20 cellular contexts compared by ENCODE assay signal in genomic region chr4:90995996-90996395, GRCh38.
"Had no signal": no experiment of that assay in that cellular context is flagged by ENCODE, and none has a peak within 500 bp of the region (broad histone marks: within the 10 kb centered on the region; RNA-seq: fewer than 3 reads in every experiment).

No MANE protein-coding gene starts in this region.

- H3K9me3 Mint-ChIP-seq: memory B cell had no signal

- H3K36me3 Mint-ChIP-seq: memory B cell; naive thymus-derived CD4-positive, alpha-beta T cell had no signal

- DNase-seq: dermis blood vessel endothelial cell; dorsolateral prefrontal cortex; effector CD4-positive, alpha-beta T cell; effector memory CD4-positive, alpha-beta T cell; foreskin melanocyte; gastrocnemius medialis; glutamatergic neuron; head of caudate nucleus; heart right ventricle; hippocampal formation; left cardiac atrium; left lung; left ventricle myocardium superior; lower lobe of right lung; mesendoderm; midbrain; naive thymus-derived CD4-positive, alpha-beta T cell had no signal

- H3K4me3 ChIP-seq: coronary artery, dorsolateral prefrontal cortex, esophagus muscularis mucosa, gastrocnemius medialis, heart right ventricle, left lung, lower lobe of right lung had no signal

- H3K27ac Mint-ChIP-seq: memory B cell; naive thymus-derived CD4-positive, alpha-beta T cell had no signal

- H3K9me3 ChIP-seq: esophagus muscularis mucosa, gastrocnemius medialis, left lung, lower lobe of right lung had no signal

- H3K4me1 Mint-ChIP-seq: naive thymus-derived CD4-positive, alpha-beta T cell had no signal

- H3K4me1 ChIP-seq: esophagus muscularis mucosa, gastrocnemius medialis, heart right ventricle, left lung, lower lobe of right lung had no signal

- H3K27me3 Mint-ChIP-seq: memory B cell; naive thymus-derived CD4-positive, alpha-beta T cell had no signal

- H3K4me3 Mint-ChIP-seq: memory B cell; naive thymus-derived CD4-positive, alpha-beta T cell had no signal

- H3K27ac ChIP-seq: coronary artery, dorsolateral prefrontal cortex, esophagus muscularis mucosa, gastrocnemius medialis, heart right ventricle, left lung, lower lobe of right lung had no signal

- H3K36me3 ChIP-seq: esophagus muscularis mucosa, gastrocnemius medialis, heart right ventricle, left lung, lower lobe of right lung had no signal

- ATAC-seq: gastrocnemius medialis; heart right ventricle; left cardiac atrium; left lung; left ventricle myocardium superior; lower lobe of right lung; naive thymus-derived CD4-positive, alpha-beta T cell had no signal

- H3K27me3 ChIP-seq: dorsolateral prefrontal cortex, esophagus muscularis mucosa, gastrocnemius medialis, heart right ventricle, left lung had no signal
